ENCODE assay signal across 8 cellular contexts in the genomic region with DNA sequence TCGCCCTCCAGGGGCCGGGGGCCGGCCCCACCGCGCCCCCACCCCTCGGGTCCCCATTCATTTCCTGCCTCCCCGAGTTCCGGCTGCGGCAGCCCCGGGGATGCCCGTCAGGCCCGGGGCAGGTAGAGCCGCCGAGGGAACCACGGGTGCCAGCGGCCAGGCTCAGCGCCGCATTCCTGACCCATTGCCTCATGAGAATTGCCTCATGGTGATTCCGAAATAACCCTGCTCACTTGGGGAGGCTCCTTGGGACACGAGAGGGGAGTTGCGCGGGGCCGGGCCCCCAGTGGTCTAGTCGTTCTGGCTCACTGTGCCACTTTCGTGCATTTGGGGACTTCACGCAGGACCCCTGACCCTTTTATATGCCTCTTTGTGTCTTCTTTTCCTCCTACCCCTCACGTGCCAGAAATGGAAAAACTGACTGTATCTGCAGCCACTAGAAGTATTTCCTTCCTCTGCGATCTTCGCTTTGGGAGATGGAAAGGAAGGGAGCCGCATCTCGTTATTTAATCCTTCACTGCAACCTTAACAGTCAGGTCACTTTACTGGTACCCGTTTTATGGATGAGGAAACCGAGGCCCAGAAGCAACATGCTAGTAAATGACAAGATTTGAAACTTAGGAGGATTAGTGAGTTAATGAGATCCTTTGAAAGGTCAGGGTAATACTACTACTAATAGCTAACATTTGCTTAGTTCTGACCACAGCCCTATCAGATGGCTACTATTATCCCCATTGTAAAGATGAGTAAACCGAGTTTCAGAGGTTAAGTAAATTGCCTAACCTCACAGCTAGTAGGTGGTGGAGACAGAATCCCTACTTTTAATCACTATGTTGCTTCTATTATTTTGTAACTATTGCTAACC. TPM values are rescaled to one million over a fixed set of nuclear protein-coding genes. Genes with fewer than 3 reads are reported as not detected.
A peak's percentile ranks its signal among the peaks of the same experiment; 100 is the strongest.
DNase-seq lines count a peak whose midpoint lies in the region; ATAC-seq and TF ChIP-seq lines count a peak whose summit lies in the region.

No MANE protein-coding gene starts in this region.

- no peak for TF ChIP-seq EP300 in transverse colon (IDR thresholded peaks at IDR 0.05; ENCODE audit: low read depth)

- TF ChIP-seq CTCF in A673 (conservative IDR thresholded peaks at IDR 0.05; ENCODE audit: low read depth, low read length) (no peak), GM12875 (IDR thresholded peaks at IDR 0.05; ENCODE audit: borderline replicate concordance, insufficient read depth, low read depth, low read length) (no peak), SU-DHL-6 (IDR thresholded peaks at IDR 0.05; ENCODE audit: insufficient read depth, low read length, poor library complexity, severe bottlenecking) (peak; percentile 8), transverse colon (IDR thresholded peaks at IDR 0.05) (no peak)

- DNase-seq in A673 (ENCODE audit: low spot score) = peak; percentile 60
- no peak for DNase-seq in effector memory CD8-positive, alpha-beta T cell
- DNase-seq in mesendoderm = peak; percentile 92
- DNase-seq in transverse colon = peak; percentile 61
- DNase-seq in effector CD8-positive, alpha-beta T cell (lab: John Stamatoyannopoulos, UW) = no peak

- H2BK120ac ChIP-seq in mesendoderm (ENCODE audit: low read depth, low read length) = no peak overlapping the region

- peaks cover 6% of the 10 kb centered on the region for H4K20me1 ChIP-seq in SU-DHL-6 (ENCODE audit: low read depth, low read length)

- H3K36me3 ChIP-seq in A673 (ENCODE audit: insufficient read depth, low read length, poor library complexity, severe bottlenecking) (no peaks in the 10 kb centered on the region), SU-DHL-6 (ENCODE audit: low read length) (no peaks in the 10 kb centered on the region), mesendoderm (ENCODE audit: control insufficient read depth, insufficient read depth, low read length) (no peaks in the 10 kb centered on the region), transverse colon (no peaks in the 10 kb centered on the region)

- H2AK5ac ChIP-seq in mesendoderm (ENCODE audit: low read length) = no peak overlapping the region

- no peak overlapping the region for H4K5ac ChIP-seq in mesendoderm (ENCODE audit: low read length)

- peak overlapping the region; percentile 88 for H3K4ac ChIP-seq in mesendoderm (ENCODE audit: low read depth, low read length)

- H3K9ac ChIP-seq in SU-DHL-6 (ENCODE audit: low read length) (peak overlapping the region; percentile 84), mesendoderm (ENCODE audit: low read length) (peak overlapping the region; percentile 73)

- H3K4me2 ChIP-seq in SU-DHL-6 (ENCODE audit: low read depth, low read length, poor library complexity, severe bottlenecking) (peak overlapping the region; percentile 84), mesendoderm (ENCODE audit: low read length) (peak overlapping the region; percentile 52)

- no peaks in the 10 kb centered on the region for H3K27me3 Mint-ChIP-seq in effector memory CD8-positive, alpha-beta T cell

- CTCF ChIA-PET in A673 (lab: Charles Lee) = no interaction called here

- H3K9me3 ChIP-seq in A673 (ENCODE audit: low read depth, low read length, poor library complexity, severe bottlenecking) (no peaks in the 10 kb centered on the region), SU-DHL-6 (ENCODE audit: insufficient read depth, low read length) (no peaks in the 10 kb centered on the region), transverse colon (no peaks in the 10 kb centered on the region)

- peak; percentile 56 for ATAC-seq in HG03354 (IDR thresholded peaks at IDR 0.05; ENCODE audit: poor library complexity, severe bottlenecking, unreplicated experiment)
- ATAC-seq in effector memory CD8-positive, alpha-beta T cell (replicated peaks) = peak; percentile 61

- H3K4me3 Mint-ChIP-seq in effector memory CD8-positive, alpha-beta T cell = peak overlapping the region; percentile 91

- POLR2A ChIA-PET in A673 (lab: Charles Lee; ENCODE audit: low non-redundant PET) = no interaction called here

- peak overlapping the region; percentile 98 for H3K18ac ChIP-seq in mesendoderm (ENCODE audit: low read length)

- peak overlapping the region; percentile 100 for H3K4me3 ChIP-seq in A673 (ENCODE audit: low read depth, low read length, poor library complexity, severe bottlenecking)
- peak overlapping the region; percentile 97 for H3K4me3 ChIP-seq in GM12875 (ENCODE audit: low read depth, low read length)
- H3K4me3 ChIP-seq in SU-DHL-6 (ENCODE audit: insufficient read depth, low read length, poor library complexity, severe bottlenecking) = peak overlapping the region; percentile 82
- peak overlapping the region; percentile 60 for H3K4me3 ChIP-seq in mesendoderm (ENCODE audit: low read length)
- H3K4me3 ChIP-seq in transverse colon = peak overlapping the region; percentile 75 to 98 (median 88)

- peaks cover 13% of the 10 kb centered on the region for H3K79me1 ChIP-seq in mesendoderm (ENCODE audit: low read length)

- H3K56ac ChIP-seq in mesendoderm (ENCODE audit: low read length) = peak overlapping the region; percentile 97

- peaks cover 16% of the 10 kb centered on the region for H3K36me3 Mint-ChIP-seq in effector memory CD8-positive, alpha-beta T cell (ENCODE audit: insufficient read depth)

- WGBS in mesendoderm (ENCODE audit: extremely low coverage, insufficient coverage, low lambda C conversion rate) = no CpG with 5 or more reads among the region's 34 CpGs
- WGBS in transverse colon (ENCODE audit: low coverage in 1 of 2), 2 donors = 0 to 1% methylated on average over 1 to 28 of the region's 34 CpGs

- H2AFZ ChIP-seq in SU-DHL-6 (ENCODE audit: low read depth, low read length, severe bottlenecking) = peak overlapping the region; percentile 74

- no peaks in the 10 kb centered on the region for H3F3A ChIP-seq in SU-DHL-6 (ENCODE audit: insufficient read depth)

- in situ Hi-C loops in transverse colon (cut with MboI; ENCODE audit: low pct_ligation_motif_present in 1 of 4, low pct_unique_long_range_greater_than_20kb in 1 of 4, low sequenced_read_pairs in 3 of 4) = no loop called here

- H3K27ac Mint-ChIP-seq in effector memory CD8-positive, alpha-beta T cell = peak overlapping the region; percentile 98 to 100

- no peaks in the 10 kb centered on the region for H3K9me2 ChIP-seq in SU-DHL-6 (replicated peaks; ENCODE audit: insufficient read depth, low read length)

- TSS peak; percentile 47 for BruUV-seq in A673 (replicated peaks; lab: Mats Ljungman, UMichigan)

- peak overlapping the region; percentile 93 for H3K27ac ChIP-seq in A673 (ENCODE audit: low read depth, low read length, poor library complexity, severe bottlenecking)
- peak overlapping the region; percentile 43 for H3K27ac ChIP-seq in SU-DHL-6 (ENCODE audit: low read depth, low read length)
- peak overlapping the region; percentile 94 for H3K27ac ChIP-seq in mesendoderm (ENCODE audit: low read depth, low read length)
- peak overlapping the region; percentile 93 to 100 (median 97) for H3K27ac ChIP-seq in transverse colon

- peak overlapping the region; percentile 5 for H4K8ac ChIP-seq in mesendoderm (ENCODE audit: low read depth, low read length)

- TF ChIP-seq POLR2A in transverse colon (IDR thresholded peaks at IDR 0.05) = no peak

- no peak overlapping the region for H2BK5ac ChIP-seq in mesendoderm (ENCODE audit: low read length)

- intact Hi-C loops in A673 (cut with micrococcal nuclease; ENCODE audit: unreplicated experiment) (loop anchor here (10.0 kb wide), 1 partner anchor 595 kb away; no protein-coding TSS in a partner anchor), transverse colon (cut with DNase I; ENCODE audit: low total_unique reads) (no loop called here)

- no peaks in the 10 kb centered on the region for H3K9me3 Mint-ChIP-seq in effector memory CD8-positive, alpha-beta T cell

- peaks cover 57% of the 10 kb centered on the region for H3K79me2 ChIP-seq in SU-DHL-6 (ENCODE audit: insufficient read depth, low read length)
- H3K79me2 ChIP-seq in mesendoderm (ENCODE audit: control insufficient read depth, insufficient read depth, low read length) = peaks cover 45% of the 10 kb centered on the region

- peak overlapping the region; percentile 20 for H3K23ac ChIP-seq in mesendoderm (ENCODE audit: low read length)

- peaks cover 32 to 48% of the 10 kb centered on the region in 2 donors for H3K4me1 Mint-ChIP-seq in effector memory CD8-positive, alpha-beta T cell (ENCODE audit: low read depth in 2 of 2)

- peaks cover 9% of the 10 kb centered on the region for H3K4me1 ChIP-seq in A673 (ENCODE audit: insufficient read depth, low read length, poor library complexity, severe bottlenecking)
- H3K4me1 ChIP-seq in mesendoderm (ENCODE audit: control insufficient read depth, low read depth, low read length) = no peaks in the 10 kb centered on the region
- H3K4me1 ChIP-seq in transverse colon = peaks cover 6 to 40% (median 24%) of the 10 kb centered on the region in 4 donors

- no peak overlapping the region for H2BK15ac ChIP-seq in mesendoderm (replicated peaks; ENCODE audit: low read depth)

- H3K27me3 ChIP-seq in A673 (replicated peaks; ENCODE audit: insufficient read depth, low read depth, low read length, poor library complexity) (no peaks in the 10 kb centered on the region), SU-DHL-6 (ENCODE audit: low read length) (no peaks in the 10 kb centered on the region), mesendoderm (ENCODE audit: insufficient read depth, low read length, poor library complexity) (no peaks in the 10 kb centered on the region), transverse colon (no peaks in the 10 kb centered on the region)

RNA-seq across cellular contexts. Expression of gene PTPN11, which starts 0.8 kb away (rescaled TPM):
- total RNA-seq in A673 (2021) (157 and 158 TPM in 2 replicates), transverse colon (10 to 100 TPM; 46.4 to 56.7 (median 50.3) TPM)
- 83.3 TPM for polyA plus RNA-seq in mesendoderm (2013, experiment 1 of 2)
- 85.0 TPM for polyA plus RNA-seq in mesendoderm (2013, experiment 2 of 2)

RNA-seq across cellular contexts. Expression of gene RPL6, which starts 10.1 kb away (rescaled TPM):
- 1,517 and 1,605 TPM in 2 replicates for total RNA-seq in A673 (2021)
- polyA plus RNA-seq in mesendoderm (2013, experiment 1 of 2) = 2,306 TPM
- polyA plus RNA-seq in mesendoderm (2013, experiment 2 of 2) = 2,338 TPM
- total RNA-seq in transverse colon = 1,000 to 10,000 TPM in 1 of 4 donors, 100 to 1,000 TPM in 3; 361 to 1,162 (median 790) TPM

RNA-seq across cellular contexts. Expression of gene HECTD4, which starts 37.3 kb away (rescaled TPM):
- total RNA-seq in A673 (2021) (45.3 and 52.1 TPM in 2 replicates), transverse colon (100 to 1,000 TPM in 2 of 4 donors, 10 to 100 TPM in 2; 52.6 to 171 (median 121) TPM)
- polyA plus RNA-seq in mesendoderm (2013, experiment 1 of 2) = 6.3 TPM
- 5.5 TPM for polyA plus RNA-seq in mesendoderm (2013, experiment 2 of 2)

Comparison
In these comparisons a context has a peak if more than half of its experiments do, and no peak if none do; other contexts are left out.
1. DNase-seq: peak in A673 (single experiment), mesendoderm (single experiment) and transverse colon (single experiment); none in effector memory CD8-positive, alpha-beta T cell (0 of 3) and effector CD8-positive, alpha-beta T cell (single experiment).
2. H3K27ac ChIP-seq: peak in every context shown above with its lines; median percentile 97 in transverse colon; 94 in mesendoderm; 93 in A673; 43 in SU-DHL-6.
3. Peak in every context shown above with its lines, with median percentiles within 50 percentile points of each other: H3K4me3 ChIP-seq.